ENCODE assay signal across 8 cellular contexts in the genomic region with DNA sequence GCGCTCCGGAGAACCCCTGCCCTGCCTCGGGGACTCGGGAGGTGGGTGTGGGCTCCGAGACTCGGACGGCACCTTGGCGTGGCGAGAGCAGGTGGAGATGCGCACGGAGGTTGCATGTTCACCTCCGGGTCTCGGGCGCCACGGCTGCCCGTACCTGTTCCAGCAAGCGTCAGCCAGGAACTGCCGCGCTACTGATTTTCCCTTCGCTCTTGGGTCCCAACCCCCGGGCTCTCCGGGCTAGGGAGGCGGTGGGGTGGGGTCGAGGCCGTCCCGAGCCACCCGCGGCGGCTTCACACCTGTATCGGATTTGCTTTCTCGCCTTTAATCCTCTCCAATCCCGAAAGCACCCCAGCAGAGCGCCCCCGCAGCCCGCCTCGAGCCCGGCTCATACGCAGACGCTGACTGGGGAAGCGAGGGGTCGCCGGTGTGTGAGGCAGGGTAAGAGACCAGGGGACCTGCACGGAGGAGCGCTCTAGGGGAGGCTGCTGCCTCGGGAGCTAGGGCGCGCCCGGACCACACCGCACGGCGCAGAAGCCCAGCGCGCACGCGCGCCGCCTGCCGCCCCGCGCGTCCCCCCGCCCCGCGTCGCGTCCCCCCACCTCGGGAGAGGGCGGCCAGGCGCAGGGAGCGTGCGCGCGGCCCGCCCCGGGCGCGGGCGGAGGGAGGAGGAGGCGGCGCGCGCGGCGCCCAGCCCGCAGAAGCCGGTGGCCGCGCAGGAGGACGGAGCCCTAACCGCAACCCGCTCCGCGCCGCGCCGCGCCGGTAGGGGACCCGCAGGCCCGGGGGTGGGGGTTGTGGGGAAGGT. TPM values are rescaled to one million over a fixed set of nuclear protein-coding genes. Genes with fewer than 3 reads are reported as not detected.
DNase-seq lines count a peak whose midpoint lies in the region; FAIRE-seq and TF ChIP-seq lines count a peak whose summit lies in the region.

A gene with protein sequence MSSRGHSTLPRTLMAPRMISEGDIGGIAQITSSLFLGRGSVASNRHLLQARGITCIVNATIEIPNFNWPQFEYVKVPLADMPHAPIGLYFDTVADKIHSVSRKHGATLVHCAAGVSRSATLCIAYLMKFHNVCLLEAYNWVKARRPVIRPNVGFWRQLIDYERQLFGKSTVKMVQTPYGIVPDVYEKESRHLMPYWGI (plus strand): TSS at position 695 of the 805 bp plus-strand sequence. CDS start 22,382 bp downstream, outside the sequence.

- H3K27ac ChIP-seq in angular gyrus (ENCODE audit: low read depth, low read length) (peak within 1 kb of the TSS; percentile 88), right atrium auricular region (peak within 1 kb of the TSS; percentile 93 to 98)

- POLR2A ChIA-PET in HEK293T (lab: Yijun Ruan, JAX), result interaction anchor here (0.5 to 1.0 kb wide), 6 partner anchors 12 to 217 kb away, joined by 3 to 5 read pairs (median 3); a partner anchor contains a TSS

- peaks cover 0 to 42% of the 10 kb centered on the region in 2 donors for H3K4me1 ChIP-seq in right atrium auricular region

- no peaks in the 10 kb centered on the region for H3K36me3 ChIP-seq in right atrium auricular region

- TF ChIP-seq CTCF in GM10266 (IDR thresholded peaks at IDR 0.05; ENCODE audit: control insufficient read depth, insufficient read depth, low read depth, missing control alignments), result no peak
- no peak for TF ChIP-seq CTCF in right atrium auricular region (IDR thresholded peaks at IDR 0.05)

- FAIRE-seq in urothelium cell line (lab: Jason Lieb, UNC), result no peak

- H3K9me3 ChIP-seq in right atrium auricular region, result no peaks in the 10 kb centered on the region

- CTCF ChIA-PET in HEK293T (lab: Yijun Ruan, JAX), result no interaction called here

- intact Hi-C loops in T-helper 2 cell treated with Interferon-gamma antibody and Interleukin-4, amounts not matched to agents 100 ng/mL and 5 ng/mL, for 36 hours (cut with micrococcal nuclease), result loop anchor here (5.0 kb wide), 1 partner anchor 1002 kb away; a partner anchor contains a TSS

- DNase-seq in GM10266 (ENCODE audit: extremely low spot score) (peak; percentile 99), HEK293T (ENCODE audit: extremely low spot score) (peak; percentile 88), NCI-H1092 treated with DMSO at 0.1 percent for 48 hours (lab: John Stamatoyannopoulos, UW) (peak; percentile 76), right atrium auricular region (ENCODE audit: low spot score) (peak; percentile 64), putamen (ENCODE audit: low spot score) (peak; percentile 88), urothelium cell line (ENCODE audit: low spot score) (peak; percentile 96)

- peak within 1 kb of the TSS; percentile 89 to 92 for H3K4me3 ChIP-seq in right atrium auricular region

- H3K27me3 ChIP-seq in right atrium auricular region, result no peaks in the 10 kb centered on the region

TF ChIP-seq in HEK293T, 16 proteins besides CTCF, POLR2A, EP300 and RAD21:
- TF ChIP-seq HDGF (IDR thresholded peaks at IDR 0.05; ENCODE audit: borderline replicate concordance) (no peak), TARDBP (IDR thresholded peaks at IDR 0.05) (no peak), BHLHE40 (IDR thresholded peaks at IDR 0.05; ENCODE audit: borderline replicate concordance) (no peak), L3MBTL2 (conservative IDR thresholded peaks at IDR 0.05) (peak; percentile 17), SUZ12 (IDR thresholded peaks at IDR 0.05) (no peak), ZNF384 (IDR thresholded peaks at IDR 0.05) (no peak), LEF1 (IDR thresholded peaks at IDR 0.05; ENCODE audit: borderline replicate concordance) (no peak), FOXM1 (IDR thresholded peaks at IDR 0.05; ENCODE audit: borderline replicate concordance) (no peak), FOXA1 (IDR thresholded peaks at IDR 0.05) (no peak)

RNA-seq across cellular contexts. Expression of the gene that starts here (rescaled TPM):
- total RNA-seq in T-helper 2 cell treated with Interferon-gamma antibody and Interleukin-4, amounts not matched to agents 100 ng/mL and 5 ng/mL, for 36 hours, result 10.2 and 12.0 TPM in 2 replicates
- total RNA-seq in right atrium auricular region, result 10 to 100 TPM; 35.3 to 39.6 TPM

Comparison
In these comparisons a context has a peak if more than half of its experiments do, and no peak if none do; other contexts are left out.
1. Peak in every context shown above with its lines: DNase-seq, H3K4me3 ChIP-seq and H3K27ac ChIP-seq.